Comparison of ENCODE assay signal across 8 cellular contexts in genomic region chrX:151753313-151754041, GRCh38. TPM values are rescaled to one million over a fixed set of nuclear protein-coding genes. Genes with fewer than 3 reads are reported as not detected.
DNase-seq lines count a peak whose midpoint lies in the region; ATAC-seq and TF ChIP-seq lines count a peak whose summit lies in the region.

No MANE protein-coding gene starts in this region.

- CTCF ChIA-PET in Calu3 (lab: Charles Lee) (interaction anchor here (0.8 to 2.0 kb wide), 6 partner anchors 10 to 1068 kb away, joined by 3 to 25 read pairs (median 4); no protein-coding TSS in a partner anchor), PC-3 (lab: Charles Lee) (interaction anchor here (0.6 kb wide), 1 partner anchor 887 kb away, joined by 3 read pairs; no protein-coding TSS in a partner anchor)
- CTCF ChIA-PET in CD4-positive, alpha-beta memory T cell (lab: Charles Lee; ENCODE audit: partially characterized antibody) = no interaction called here

- no peaks in the 10 kb centered on the region for H3K79me2 ChIP-seq in PC-3 (ENCODE audit: low read length)

- intact Hi-C loops in Calu3 (cut with micrococcal nuclease; ENCODE audit: unreplicated experiment) = loop anchor here (1.0 to 10.0 kb wide), 8 partner anchors 35 to 1064 kb away; no protein-coding TSS in a partner anchor
- intact Hi-C loops in PC-3 (cut with micrococcal nuclease) = no loop called here
- intact Hi-C loops in CD4-positive, alpha-beta memory T cell (cut with micrococcal nuclease) = no loop called here

- DNase-seq in Calu3 (peak; percentile 70), PC-3 (peak; percentile 39), dermis microvascular lymphatic vessel endothelial cell (ENCODE audit: low read depth in 2 of 2) (peak; percentile 20 to 58), mesenteric fat pad (ENCODE audit: low spot score) (peak; percentile 55)
- no peak for DNase-seq in CD4-positive, alpha-beta memory T cell

- H3K4me1 ChIP-seq in PC-3 (ENCODE audit: insufficient read depth, low read length) = no peaks in the 10 kb centered on the region
- no peaks in the 10 kb centered on the region for H3K4me1 ChIP-seq in CD4-positive, alpha-beta memory T cell (ENCODE audit: insufficient read depth, low read length)

- H3K9me3 ChIP-seq in PC-3 (ENCODE audit: low read length) = no peaks in the 10 kb centered on the region
- H3K9me3 ChIP-seq in CD4-positive, alpha-beta memory T cell (ENCODE audit: control insufficient read depth in 1 of 2, low read length in 2 of 2) = no peaks in the 10 kb centered on the region

- ATAC-seq in GM18867 (IDR thresholded peaks at IDR 0.05; ENCODE audit: unreplicated experiment) (peak; percentile 88), HG03342 (IDR thresholded peaks at IDR 0.05; ENCODE audit: unreplicated experiment) (peak; percentile 81), PC-3 (no peak), GM21447 (IDR thresholded peaks at IDR 0.05; ENCODE audit: unreplicated experiment) (no peak)

- no peaks in the 10 kb centered on the region for H3F3A ChIP-seq in PC-3 (ENCODE audit: low read length, unreplicated experiment)

- H3K4me2 ChIP-seq in PC-3 (ENCODE audit: low read length) = no peak overlapping the region

- peak overlapping the region; percentile 53 for H3K4me3 Mint-ChIP-seq in Calu3 (ENCODE audit: low read depth, unreplicated experiment)
- no peak overlapping the region for H3K4me3 Mint-ChIP-seq in CD4-positive, alpha-beta memory T cell

- H3K27me3 ChIP-seq in PC-3 (ENCODE audit: low read length) = no peaks in the 10 kb centered on the region
- H3K27me3 ChIP-seq in CD4-positive, alpha-beta memory T cell (ENCODE audit: insufficient read depth, low read length) = no peaks in the 10 kb centered on the region

- H3K9ac ChIP-seq in PC-3 (ENCODE audit: low read length) = no peak overlapping the region

- POLR2A ChIA-PET in PC-3 (lab: Charles Lee; ENCODE audit: unreplicated experiment) = no interaction called here
- POLR2A ChIA-PET in CD4-positive, alpha-beta memory T cell (lab: Charles Lee; ENCODE audit: partially characterized antibody) = no interaction called here

- H3K36me3 ChIP-seq in PC-3 (ENCODE audit: low read depth, low read length) = no peaks in the 10 kb centered on the region
- no peaks in the 10 kb centered on the region for H3K36me3 ChIP-seq in CD4-positive, alpha-beta memory T cell (ENCODE audit: insufficient read depth, low read length)

- no peaks in the 10 kb centered on the region for H3K36me3 Mint-ChIP-seq in Calu3 (ENCODE audit: insufficient read depth, unreplicated experiment)
- H3K36me3 Mint-ChIP-seq in CD4-positive, alpha-beta memory T cell = no peaks in the 10 kb centered on the region

- H3K27ac Mint-ChIP-seq in Calu3 (ENCODE audit: unreplicated experiment) = peak overlapping the region; percentile 45
- H3K27ac Mint-ChIP-seq in CD4-positive, alpha-beta memory T cell = no peak overlapping the region

- BruUV-seq in Calu3 (replicated peaks; lab: Mats Ljungman, UMichigan) (no TSS peak), PC-3 (replicated peaks; lab: Mats Ljungman, UMichigan) (no TSS peak)

- H3K27me3 Mint-ChIP-seq in Calu3 (ENCODE audit: unreplicated experiment) = peaks cover 75% of the 10 kb centered on the region
- H3K27me3 Mint-ChIP-seq in CD4-positive, alpha-beta memory T cell = peaks cover 0 to 12% of the 10 kb centered on the region in 2 donors

- H3K4me1 Mint-ChIP-seq in Calu3 (ENCODE audit: low read depth, unreplicated experiment) = peaks cover 9% of the 10 kb centered on the region
- H3K4me1 Mint-ChIP-seq in CD4-positive, alpha-beta memory T cell = no peaks in the 10 kb centered on the region

- H3K4me3 ChIP-seq in PC-3 (ENCODE audit: low read length) = no peak overlapping the region
- no peak overlapping the region for H3K4me3 ChIP-seq in CD4-positive, alpha-beta memory T cell (ENCODE audit: low read length in 2 of 2)

- no peaks in the 10 kb centered on the region for H3K9me3 Mint-ChIP-seq in Calu3 (ENCODE audit: low read depth, unreplicated experiment)
- no peaks in the 10 kb centered on the region for H3K9me3 Mint-ChIP-seq in CD4-positive, alpha-beta memory T cell

- no peak overlapping the region for H3K27ac ChIP-seq in PC-3 (ENCODE audit: low read length)
- no peak overlapping the region for H3K27ac ChIP-seq in CD4-positive, alpha-beta memory T cell (ENCODE audit: low read depth, low read length)

- H2AFZ ChIP-seq in PC-3 (ENCODE audit: low read length) = no peak overlapping the region

- H4K20me1 ChIP-seq in PC-3 (ENCODE audit: low read length) = no peaks in the 10 kb centered on the region

- TF ChIP-seq CTCF in Calu3 (IDR thresholded peaks at IDR 0.05; ENCODE audit: unreplicated experiment) (peak; percentile 87), PC-3 (conservative IDR thresholded peaks at IDR 0.05; ENCODE audit: low read depth, low read length) (peak; percentile 53)

- H3K9me2 ChIP-seq in PC-3 (replicated peaks; ENCODE audit: low read length) = no peaks in the 10 kb centered on the region

RNA-seq across cellular contexts. Expression of gene CNGA2, which starts 18.9 kb away (rescaled TPM):
- total RNA-seq in Calu3 (2022) = not detected in 2 replicates
- not detected in 2 replicates for total RNA-seq in PC-3 (2014; rRNA removed)
- total RNA-seq in dermis microvascular lymphatic vessel endothelial cell = not detected in 2 replicates
- not detected for total RNA-seq in mesenteric fat pad
- total RNA-seq in CD4-positive, alpha-beta memory T cell = not detected
- not detected for polyA plus RNA-seq in CD4-positive, alpha-beta memory T cell

RNA-seq across cellular contexts. Expression of gene FATE1, which starts 37.6 kb away (rescaled TPM):
- total RNA-seq in Calu3 (2022) (not detected in 2 replicates), PC-3 (2014; rRNA removed) (not detected in 2 replicates), dermis microvascular lymphatic vessel endothelial cell (not detected in 2 replicates), mesenteric fat pad (not detected)
- total RNA-seq in CD4-positive, alpha-beta memory T cell = not detected
- not detected for polyA plus RNA-seq in CD4-positive, alpha-beta memory T cell

RNA-seq across cellular contexts. Expression of gene PRRG3, which starts 58.2 kb away (rescaled TPM):
- not detected in 2 replicates for total RNA-seq in Calu3 (2022)
- not detected in 2 replicates for total RNA-seq in PC-3 (2014; rRNA removed)
- total RNA-seq in dermis microvascular lymphatic vessel endothelial cell = not detected in 2 replicates
- total RNA-seq in mesenteric fat pad = 0.32 TPM
- not detected for total RNA-seq in CD4-positive, alpha-beta memory T cell
- polyA plus RNA-seq in CD4-positive, alpha-beta memory T cell = not detected

Comparison
In these comparisons a context has a peak if more than half of its experiments do, and no peak if none do; other contexts are left out.
1. DNase-seq: peak in Calu3 (single experiment), PC-3 (single experiment), dermis microvascular lymphatic vessel endothelial cell (2 of 2) and mesenteric fat pad (single experiment); none in CD4-positive, alpha-beta memory T cell (0 of 5).
2. ATAC-seq: peak in GM18867 (single experiment) and HG03342 (single experiment); none in PC-3 (single experiment) and GM21447 (single experiment).